Comparison of ENCODE assay signal across 9 cellular contexts in the genomic region with DNA sequence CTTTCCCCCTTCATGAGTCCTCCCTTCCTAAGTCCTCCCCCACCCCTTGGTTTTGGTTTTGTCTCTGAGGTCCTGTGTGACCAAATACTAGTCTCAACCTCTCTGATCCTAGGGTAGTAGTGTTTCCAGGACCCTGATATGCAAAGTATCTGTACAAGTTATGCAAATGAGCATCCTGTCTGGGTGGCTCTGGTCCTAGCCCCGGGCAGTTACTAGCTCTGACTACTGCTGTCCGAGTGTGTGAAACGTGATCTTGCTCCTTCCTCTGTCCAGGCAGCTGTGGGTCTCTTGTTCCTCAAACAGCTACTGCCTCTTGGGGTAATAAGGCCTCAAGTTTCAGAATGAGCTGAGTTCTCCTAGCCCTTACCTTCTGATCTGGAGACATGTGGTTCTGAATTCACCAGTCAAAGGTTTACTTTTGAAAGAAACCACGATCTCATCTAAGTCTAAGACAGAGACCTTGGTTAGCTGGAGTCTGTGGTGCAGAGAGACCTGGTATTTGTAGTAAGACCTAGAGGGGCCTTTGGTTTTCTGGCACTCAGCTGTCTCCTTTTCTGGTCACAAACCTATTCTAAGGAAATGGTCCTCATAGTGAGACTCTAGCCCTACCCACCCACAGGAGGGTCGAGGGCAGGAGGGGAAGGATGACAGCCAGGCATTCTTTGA. TPM values are rescaled to one million over a fixed set of nuclear protein-coding genes. Genes with fewer than 3 reads are reported as not detected.
DNase-seq lines count a peak whose midpoint lies in the region; ATAC-seq, FAIRE-seq and TF ChIP-seq lines count a peak whose summit lies in the region.
"Had no signal": no experiment of that assay in that cellular context is flagged by ENCODE, and none has a peak within 500 bp of the region (broad histone marks: within the 10 kb centered on the region; RNA-seq: fewer than 3 reads in every experiment).

No MANE protein-coding gene starts in this region.

- H3K9me3 ChIP-seq in gastroesophageal sphincter: no peaks in the 10 kb centered on the region

- ATAC-seq in HG02763 (IDR thresholded peaks at IDR 0.05; ENCODE audit: unreplicated experiment): peak; percentile 75
- peak; percentile 25 for ATAC-seq in gastroesophageal sphincter

- H3K4me1 ChIP-seq in gastroesophageal sphincter: peaks cover 0 to 30% (median 0%) of the 10 kb centered on the region in 3 donors

- H3K27ac Mint-ChIP-seq in activated naive CD4-positive, alpha-beta T cell treated with anti-CD3 and anti-CD28 coated beads, Interleukin-2, amount 50 U/mL, for 24 hours: no peak overlapping the region

- no peak for TF ChIP-seq POLR2A in gastroesophageal sphincter (IDR thresholded peaks at IDR 0.05)

- H3K36me3 ChIP-seq in gastroesophageal sphincter: peaks cover 0 to 14% of the 10 kb centered on the region in 2 donors

- H3K27me3 Mint-ChIP-seq in activated naive CD4-positive, alpha-beta T cell treated with anti-CD3 and anti-CD28 coated beads, Interleukin-2, amount 50 U/mL, for 24 hours: no peaks in the 10 kb centered on the region

- H3K9me3 Mint-ChIP-seq in activated naive CD4-positive, alpha-beta T cell treated with anti-CD3 and anti-CD28 coated beads, Interleukin-2, amount 50 U/mL, for 24 hours: no peaks in the 10 kb centered on the region
- H3K9me3 Mint-ChIP-seq: nephron had no signal

- no peak for TF ChIP-seq EP300 in gastroesophageal sphincter (IDR thresholded peaks at IDR 0.05)

- peaks cover 74% of the 10 kb centered on the region for H3K4me1 Mint-ChIP-seq in activated naive CD4-positive, alpha-beta T cell treated with anti-CD3 and anti-CD28 coated beads, Interleukin-2, amount 50 U/mL, for 24 hours

- TF ChIP-seq CTCF in gastroesophageal sphincter (IDR thresholded peaks at IDR 0.05): no peak
- no peak for TF ChIP-seq CTCF in D721Med (IDR thresholded peaks at IDR 0.05; ENCODE audit: insufficient read depth, missing control alignments)

- no peaks in the 10 kb centered on the region for H3K27me3 ChIP-seq in gastroesophageal sphincter

- no peak for FAIRE-seq in D721Med (lab: Jason Lieb, UNC)

- H3K4me3 Mint-ChIP-seq in activated naive CD4-positive, alpha-beta T cell treated with anti-CD3 and anti-CD28 coated beads, Interleukin-2, amount 50 U/mL, for 24 hours: peak overlapping the region; percentile 8
- H3K4me3 Mint-ChIP-seq: nephron had no signal

- H3K36me3 Mint-ChIP-seq in activated naive CD4-positive, alpha-beta T cell treated with anti-CD3 and anti-CD28 coated beads, Interleukin-2, amount 50 U/mL, for 24 hours: peaks cover 2% of the 10 kb centered on the region

- WGBS in gastroesophageal sphincter (ENCODE audit: low coverage in 1 of 2), 2 donors: 15 to 51% methylated on average over 5 of the region's 5 CpGs

- H3K4me3 ChIP-seq in gastroesophageal sphincter: no peak overlapping the region

- H3K27ac ChIP-seq in gastroesophageal sphincter: no peak overlapping the region

- DNase-seq in activated naive CD4-positive, alpha-beta T cell treated with anti-CD3 and anti-CD28 coated beads, Interleukin-2, amount 50 U/mL, for 16 hours: no peak
- DNase-seq in NOMO-1 treated with DMSO at 0.1 percent for 48 hours (lab: John Stamatoyannopoulos, UW; ENCODE audit: unreplicated experiment) (peak; percentile 69), NCI-H1092 (lab: John Stamatoyannopoulos, UW) (no peak), D721Med (ENCODE audit: insufficient read length, low spot score) (no peak), cerebellar nuclear complex (lab: John Stamatoyannopoulos, UW) (no peak)

RNA-seq across cellular contexts. Expression of a gene that starts 31.0 kb away (rescaled TPM):
- under 1 TPM in 1 of 4 donors, not detected in 3; 0.27 TPM for total RNA-seq in gastroesophageal sphincter

RNA-seq across cellular contexts. Expression of a gene that starts 32.8 kb away (rescaled TPM):
- 1 to 10 TPM in 3 of 4 donors, under 1 TPM in 1; 0.45 to 9.3 (median 2.3) TPM for total RNA-seq in gastroesophageal sphincter

RNA-seq across cellular contexts. Expression of a gene that starts 54.8 kb away (rescaled TPM):
- total RNA-seq in gastroesophageal sphincter: 10 to 100 TPM; 45.0 to 77.4 (median 55.5) TPM
